Comparison of ENCODE assay signal across 19 cellular contexts in genomic region chr4:14446311-14446710, GRCh38.
DNase-seq lines count a peak whose midpoint lies in the region; ATAC-seq, FAIRE-seq and TF ChIP-seq lines count a peak whose summit lies in the region.
"Had no signal": no experiment of that assay in that cellular context is flagged by ENCODE, and none has a peak within 500 bp of the region (broad histone marks: within the 10 kb centered on the region; RNA-seq: fewer than 3 reads in every experiment).

No MANE protein-coding gene starts in this region.

- CTCF ChIA-PET in IMR-90 (lab: Yijun Ruan, JAX), result no interaction called here

- no peaks in the 10 kb centered on the region for H3K36me3 ChIP-seq in IMR-90 (ENCODE audit: control insufficient read depth, insufficient read depth, low read length)
- no peaks in the 10 kb centered on the region for H3K36me3 ChIP-seq in astrocyte (ENCODE audit: insufficient read depth, low read length)
- H3K36me3 ChIP-seq: gastroesophageal sphincter, thyroid gland had no signal

- peaks cover 3% of the 10 kb centered on the region for H3K9me3 Mint-ChIP-seq in astrocyte (ENCODE audit: unreplicated experiment)
- H3K9me3 Mint-ChIP-seq in stimulated activated memory B cell treated with anti-CD40 and anti-IgM and Interleukin-4, amounts not matched to agents 10 μg/mL and 1 μg/mL and 100 μg/mL, for 72 hours, result peaks cover 4% of the 10 kb centered on the region
- H3K9me3 Mint-ChIP-seq: activated naive CD4-positive, alpha-beta T cell treated with anti-CD3 and anti-CD28 coated beads, Interleukin-2, amount 50 U/mL, for 24 hours had no signal

- no peaks in the 10 kb centered on the region for H3K79me1 ChIP-seq in IMR-90 (ENCODE audit: low read depth in 1 of 2, low read length in 2 of 2)

- H2AK9ac ChIP-seq in IMR-90 (replicated peaks; ENCODE audit: low read depth, low read length, poor library complexity), result no peak overlapping the region

- H4K20me1 ChIP-seq in IMR-90 (ENCODE audit: insufficient read depth, low read length) (no peaks in the 10 kb centered on the region), astrocyte (ENCODE audit: insufficient read depth, low read length) (no peaks in the 10 kb centered on the region)

- no peak overlapping the region for H3K4me3 ChIP-seq in IMR-90 (ENCODE audit: insufficient read depth, low read depth, low read length)
- H3K4me3 ChIP-seq in astrocyte (ENCODE audit: insufficient read depth, low read depth, low read length), result no peak overlapping the region
- H3K4me3 ChIP-seq in skeletal muscle cell (ENCODE audit: low read depth, low read length), result no peak overlapping the region
- H3K4me3 ChIP-seq: gastroesophageal sphincter, smooth muscle cell, thyroid gland had no signal

- no peak overlapping the region for H4K91ac ChIP-seq in IMR-90 (ENCODE audit: insufficient read depth, low read depth, low read length)

- dilution Hi-C loops in IMR-90 (cut with HindIII; ENCODE audit: low sequenced_read_pairs, unreplicated experiment), result no loop called here

- H3K56ac ChIP-seq in IMR-90 (ENCODE audit: extremely low read depth, insufficient read depth, low read length), result no peak overlapping the region

- H2AFZ ChIP-seq in IMR-90 (replicated peaks; ENCODE audit: low read length, poor library complexity) (no peak overlapping the region), astrocyte (ENCODE audit: low read depth, low read length) (no peak overlapping the region)

- no peak overlapping the region for H3K14ac ChIP-seq in IMR-90 (replicated peaks; ENCODE audit: low read depth, low read length)

- in situ Hi-C loops in IMR-90 (cut with MboI; ENCODE audit: low sequenced_read_pairs), result no loop called here

- no peak for TF ChIP-seq POLR2A in IMR-90 (IDR thresholded peaks at IDR 0.05; ENCODE audit: low read depth, low read length)

- H3K9ac ChIP-seq in IMR-90 (ENCODE audit: low read depth, low read length) (no peak overlapping the region), astrocyte (ENCODE audit: low read length) (no peak overlapping the region)

- intact Hi-C loops in IMR-90 (cut with micrococcal nuclease), result no loop called here

- H3K27ac ChIP-seq in IMR-90 (ENCODE audit: insufficient read depth, low read length) (no peak overlapping the region), astrocyte (ENCODE audit: low read depth, low read length) (no peak overlapping the region)
- H3K27ac ChIP-seq: gastroesophageal sphincter, thyroid gland had no signal

- H3K9me3 ChIP-seq in IMR-90 (ENCODE audit: control insufficient read depth, insufficient read depth, low read length) (no peaks in the 10 kb centered on the region), astrocyte (ENCODE audit: insufficient read depth, low read depth, low read length) (no peaks in the 10 kb centered on the region)
- H3K9me3 ChIP-seq: gastroesophageal sphincter, thyroid gland had no signal

- no peak overlapping the region for H2BK20ac ChIP-seq in IMR-90 (ENCODE audit: low read depth, low read length)

- no peak overlapping the region for H2BK5ac ChIP-seq in IMR-90 (ENCODE audit: low read depth, low read length, poor library complexity, severe bottlenecking)

- no peak overlapping the region for H2AK5ac ChIP-seq in IMR-90 (ENCODE audit: low read depth, low read length)

- DNase-seq in IMR-90, result peak; percentile 1
- DNase-seq in astrocyte (ENCODE audit: low read depth), result peak; percentile 4
- DNase-seq in fibroblast of gingiva (ENCODE audit: low read depth), result peak; percentile 40
- DNase-seq in skeletal muscle cell (ENCODE audit: low read depth), result peak; percentile 67
- no peak for DNase-seq in SW480 (ENCODE audit: low spot score)
- DNase-seq: activated CD4-positive, alpha-beta T cell treated with anti-CD3 and anti-CD28 coated beads, Interleukin-2, amount 50 U/mL, for 4 hours; effector CD4-positive, alpha-beta T cell; left ventricle myocardium superior; NCI-H1105; NCI-H526 treated with DMSO at 0.1 percent for 48 hours; occipital lobe; OCI-M1; thyroid gland had no signal

- H3K36me3 Mint-ChIP-seq in astrocyte (ENCODE audit: low read depth, unreplicated experiment), result no peaks in the 10 kb centered on the region
- no peaks in the 10 kb centered on the region for H3K36me3 Mint-ChIP-seq in stimulated activated memory B cell treated with anti-CD40 and anti-IgM and Interleukin-4, amounts not matched to agents 10 μg/mL and 1 μg/mL and 100 μg/mL, for 72 hours
- H3K36me3 Mint-ChIP-seq: activated naive CD4-positive, alpha-beta T cell treated with anti-CD3 and anti-CD28 coated beads, Interleukin-2, amount 50 U/mL, for 24 hours had no signal

- H3K79me2 ChIP-seq in astrocyte (ENCODE audit: insufficient read depth, low read length), result no peaks in the 10 kb centered on the region

- POLR2A ChIA-PET in IMR-90 (lab: Charles Lee; ENCODE audit: unreplicated experiment), result no interaction called here

- no TSS peak for BruUV-seq in IMR-90 (replicated peaks; lab: Mats Ljungman, UMichigan)

- no peak overlapping the region for H3K4me3 Mint-ChIP-seq in astrocyte (ENCODE audit: unreplicated experiment)
- no peak overlapping the region for H3K4me3 Mint-ChIP-seq in stimulated activated memory B cell treated with anti-CD40 and anti-IgM and Interleukin-4, amounts not matched to agents 10 μg/mL and 1 μg/mL and 100 μg/mL, for 72 hours
- H3K4me3 Mint-ChIP-seq: activated naive CD4-positive, alpha-beta T cell treated with anti-CD3 and anti-CD28 coated beads, Interleukin-2, amount 50 U/mL, for 24 hours; central memory CD8-positive, alpha-beta T cell had no signal

- no peak overlapping the region for H2BK15ac ChIP-seq in IMR-90 (ENCODE audit: low read depth, low read length)

- H3K9me1 ChIP-seq in IMR-90 (ENCODE audit: insufficient read depth, low read length), result no peaks in the 10 kb centered on the region

- TF ChIP-seq CTCF in IMR-90 (conservative IDR thresholded peaks at IDR 0.05; ENCODE audit: low read depth, low read length), result no peak
- TF ChIP-seq CTCF in astrocyte (IDR thresholded peaks at IDR 0.05; ENCODE audit: insufficient read depth, low read depth, low read length), result no peak

- no peak for TF ChIP-seq RAD21 in IMR-90 (IDR thresholded peaks at IDR 0.05; ENCODE audit: low read length)

- FAIRE-seq in astrocyte (lab: Jason Lieb, UNC), result no peak

- H3K18ac ChIP-seq in IMR-90 (ENCODE audit: low read depth, low read length), result no peak overlapping the region

- H3K4me1 ChIP-seq in IMR-90 (ENCODE audit: control insufficient read depth, insufficient read depth, low read length) (no peaks in the 10 kb centered on the region), astrocyte (ENCODE audit: insufficient read depth, low read length) (no peaks in the 10 kb centered on the region)
- H3K4me1 ChIP-seq: gastroesophageal sphincter, thyroid gland had no signal

- no peak overlapping the region for H3K4me2 ChIP-seq in IMR-90 (ENCODE audit: low read depth, low read length)
- H3K4me2 ChIP-seq in astrocyte (ENCODE audit: low read length), result peak overlapping the region; percentile 12
- H3K4me2 ChIP-seq: smooth muscle cell had no signal

- H2BK120ac ChIP-seq in IMR-90 (ENCODE audit: low read depth, low read length), result no peak overlapping the region

- H3K27me3 ChIP-seq in IMR-90 (ENCODE audit: control insufficient read depth, insufficient read depth, low read length) (no peaks in the 10 kb centered on the region), astrocyte (ENCODE audit: insufficient read depth, low read length) (no peaks in the 10 kb centered on the region)
- H3K27me3 ChIP-seq: gastroesophageal sphincter, thyroid gland had no signal

- H3K27ac Mint-ChIP-seq in astrocyte (ENCODE audit: unreplicated experiment), result no peak overlapping the region
- no peak overlapping the region for H3K27ac Mint-ChIP-seq in stimulated activated memory B cell treated with anti-CD40 and anti-IgM and Interleukin-4, amounts not matched to agents 10 μg/mL and 1 μg/mL and 100 μg/mL, for 72 hours
- H3K27ac Mint-ChIP-seq: activated naive CD4-positive, alpha-beta T cell treated with anti-CD3 and anti-CD28 coated beads, Interleukin-2, amount 50 U/mL, for 24 hours had no signal

- H3K27me3 Mint-ChIP-seq in astrocyte (ENCODE audit: low read depth, unreplicated experiment), result peaks cover 2% of the 10 kb centered on the region
- H3K27me3 Mint-ChIP-seq in stimulated activated memory B cell treated with anti-CD40 and anti-IgM and Interleukin-4, amounts not matched to agents 10 μg/mL and 1 μg/mL and 100 μg/mL, for 72 hours, result no peaks in the 10 kb centered on the region
- H3K27me3 Mint-ChIP-seq: activated naive CD4-positive, alpha-beta T cell treated with anti-CD3 and anti-CD28 coated beads, Interleukin-2, amount 50 U/mL, for 24 hours; central memory CD8-positive, alpha-beta T cell had no signal

- ATAC-seq in IMR-90 (ENCODE audit: low read depth) (no peak), HG03439 (IDR thresholded peaks at IDR 0.05; ENCODE audit: unreplicated experiment) (no peak)
- ATAC-seq in stimulated activated memory B cell treated with anti-CD40 and anti-IgM and Interleukin-4, amounts not matched to agents 10 μg/mL and 1 μg/mL and 100 μg/mL, for 72 hours, result no peak
- ATAC-seq: gastroesophageal sphincter had no signal

- H4K8ac ChIP-seq in IMR-90 (ENCODE audit: low read depth in 2 of 2, low read length in 2 of 2), result no peak overlapping the region

- no peak overlapping the region for H3K23ac ChIP-seq in IMR-90 (ENCODE audit: low read depth, low read length)

- WGBS in IMR-90 (ENCODE audit: extremely low coverage in 2 of 2, insufficient read length in 1 of 2), 2 experiments, result no CpG with 5 or more reads among the region's 4 CpGs

- no peak overlapping the region for H4K5ac ChIP-seq in IMR-90 (ENCODE audit: low read depth, low read length)

- H3K4ac ChIP-seq in IMR-90 (ENCODE audit: low read depth, low read length), result no peak overlapping the region

- peaks cover 12% of the 10 kb centered on the region for H3K4me1 Mint-ChIP-seq in astrocyte (ENCODE audit: low read depth, unreplicated experiment)
- H3K4me1 Mint-ChIP-seq in stimulated activated memory B cell treated with anti-CD40 and anti-IgM and Interleukin-4, amounts not matched to agents 10 μg/mL and 1 μg/mL and 100 μg/mL, for 72 hours, result no peaks in the 10 kb centered on the region
- H3K4me1 Mint-ChIP-seq: activated naive CD4-positive, alpha-beta T cell treated with anti-CD3 and anti-CD28 coated beads, Interleukin-2, amount 50 U/mL, for 24 hours; central memory CD8-positive, alpha-beta T cell had no signal

TF ChIP-seq in IMR-90, 13 proteins besides CTCF, POLR2A, EP300 and RAD21 (continues in another document):
- TF ChIP-seq CHD1 (IDR thresholded peaks at IDR 0.05; ENCODE audit: low read depth, low read length) (no peak), BHLHE40 (IDR thresholded peaks at IDR 0.05; ENCODE audit: low read depth, low read length) (no peak), FOS (IDR thresholded peaks at IDR 0.05; ENCODE audit: low read depth, low read length) (no peak), MAZ (IDR thresholded peaks at IDR 0.05; ENCODE audit: borderline replicate concordance, low read depth, low read length) (no peak), USF2 (IDR thresholded peaks at IDR 0.05; ENCODE audit: low read depth, low read length) (no peak)
